17 cellular contexts compared by ENCODE assay signal in genomic region chr7:21030237-21030636, GRCh38.
DNase-seq lines count a peak whose midpoint lies in the region; ATAC-seq lines count a peak whose summit lies in the region.
"Had no signal": no experiment of that assay in that cellular context is flagged by ENCODE, and none has a peak within 500 bp of the region (broad histone marks: within the 10 kb centered on the region; RNA-seq: fewer than 3 reads in every experiment).

No MANE protein-coding gene starts in this region.

- no peak overlapping the region for H2BK120ac ChIP-seq in neuronal stem cell (ENCODE audit: low read depth, low read length)

- H3K9me3 ChIP-seq in HAP-1 = no peaks in the 10 kb centered on the region
- no peaks in the 10 kb centered on the region for H3K9me3 ChIP-seq in NT2/D1 (ENCODE audit: insufficient read depth, low read length)
- no peaks in the 10 kb centered on the region for H3K9me3 ChIP-seq in iPS DF 6.9 (ENCODE audit: control insufficient read depth, insufficient read depth, low read length)
- H3K9me3 ChIP-seq in neuronal stem cell (replicated peaks in 1 of 2; ENCODE audit: control insufficient read depth in 2 of 2, insufficient read depth in 1 of 2, low read depth in 1 of 2, low read length in 2 of 2) = no peaks in the 10 kb centered on the region

- H3K4me3 ChIP-seq in HAP-1 (no peak overlapping the region), NT2/D1 (ENCODE audit: insufficient read length, low read depth) (no peak overlapping the region), iPS DF 6.9 (ENCODE audit: low read length) (no peak overlapping the region), neuronal stem cell (ENCODE audit: low read length in 2 of 2) (no peak overlapping the region)

- H3K9ac ChIP-seq in NT2/D1 (ENCODE audit: insufficient read length, low read depth) (no peak overlapping the region), neuronal stem cell (ENCODE audit: low read depth, low read length, poor library complexity) (no peak overlapping the region)

- no peak overlapping the region for H4K8ac ChIP-seq in neuronal stem cell (ENCODE audit: low read depth, low read length)

- H3K23ac ChIP-seq in neuronal stem cell (ENCODE audit: low read depth, low read length, poor library complexity) = no peak overlapping the region

- no peak overlapping the region for H2BK15ac ChIP-seq in neuronal stem cell (ENCODE audit: low read length)

- ATAC-seq in GM19463 (IDR thresholded peaks at IDR 0.05; ENCODE audit: unreplicated experiment) = no peak

- H3K27me3 ChIP-seq in HAP-1 (ENCODE audit: low read depth) = no peaks in the 10 kb centered on the region
- no peaks in the 10 kb centered on the region for H3K27me3 ChIP-seq in NT2/D1 (ENCODE audit: insufficient read depth, insufficient read length)
- H3K27me3 ChIP-seq in iPS DF 6.9 (ENCODE audit: control insufficient read depth, insufficient read depth, low read length) = no peaks in the 10 kb centered on the region
- peaks cover 0 to 37% (median 0%) of the 10 kb centered on the region in 3 experiments for H3K27me3 ChIP-seq in neuronal stem cell (ENCODE audit: control insufficient read depth in 3 of 3, insufficient read depth in 3 of 3, low read depth in 1 of 3, low read length in 3 of 3)

- H2BK5ac ChIP-seq in neuronal stem cell (ENCODE audit: low read length) = no peak overlapping the region

- no peak overlapping the region for H3K18ac ChIP-seq in neuronal stem cell (ENCODE audit: low read length)

- H3K79me1 ChIP-seq in neuronal stem cell (ENCODE audit: low read depth, low read length) = no peaks in the 10 kb centered on the region

- H2AK5ac ChIP-seq in neuronal stem cell (ENCODE audit: low read depth, low read length) = no peak overlapping the region

- in situ Hi-C loops in HAP-1 (cut with MboI; ENCODE audit: low sequenced_read_pairs) = no loop called here

- H2BK12ac ChIP-seq in neuronal stem cell (ENCODE audit: low read length) = no peak overlapping the region

- no peaks in the 10 kb centered on the region for H3K36me3 ChIP-seq in HAP-1 (replicated peaks)
- H3K36me3 ChIP-seq in NT2/D1 (ENCODE audit: insufficient read depth, insufficient read length, low read length) = no peaks in the 10 kb centered on the region
- no peaks in the 10 kb centered on the region for H3K36me3 ChIP-seq in iPS DF 6.9 (ENCODE audit: control insufficient read depth, insufficient read depth, low read length)
- no peaks in the 10 kb centered on the region for H3K36me3 ChIP-seq in neuronal stem cell (replicated peaks in 1 of 2; ENCODE audit: control insufficient read depth in 2 of 2, insufficient read depth in 2 of 2, low read length in 2 of 2)

- H3K27ac ChIP-seq in iPS DF 6.9 (ENCODE audit: low read length) = no peak overlapping the region
- no peak overlapping the region for H3K27ac ChIP-seq in neuronal stem cell (replicated peaks; ENCODE audit: low read length)

- WGBS in iPS DF 6.9 (ENCODE audit: insufficient coverage, insufficient read length) = no CpG with 5 or more reads among the region's 6 CpGs
- no CpG with 5 or more reads among the region's 6 CpGs for WGBS in neuronal stem cell (ENCODE audit: extremely low coverage in 2 of 2, insufficient read length in 2 of 2, insufficient replicate concordance in 1 of 2), 2 donors

- no peak overlapping the region for H3K14ac ChIP-seq in neuronal stem cell (ENCODE audit: low read length)

- peak overlapping the region; percentile 60 for H2AFZ ChIP-seq in neuronal stem cell (ENCODE audit: low read length)

- no peak overlapping the region for H4K91ac ChIP-seq in neuronal stem cell (ENCODE audit: low read depth, low read length, poor library complexity)

- no peak overlapping the region for H3K4ac ChIP-seq in neuronal stem cell (ENCODE audit: low read length)

- H3K4me1 ChIP-seq in HAP-1 (peaks cover 30% of the 10 kb centered on the region), NT2/D1 (ENCODE audit: insufficient read depth, insufficient read length) (peaks cover 3% of the 10 kb centered on the region), iPS DF 6.9 (ENCODE audit: control insufficient read depth, insufficient read depth, low read length) (peaks cover 5% of the 10 kb centered on the region), neuronal stem cell (ENCODE audit: control insufficient read depth in 2 of 2, insufficient read depth in 1 of 2, low read depth in 1 of 2, low read length in 2 of 2) (peaks cover 14 to 29% of the 10 kb centered on the region in 2 donors)

- DNase-seq in HAP-1 (ENCODE audit: low spot score in 2 of 2) (peak; percentile 79 to 94), NT2/D1 (ENCODE audit: low read depth, low spot score) (peak; percentile 95), iPS DF 6.9 (ENCODE audit: low read depth, low spot score) (peak; percentile 57), neuronal stem cell (ENCODE audit: low spot score) (no peak)
- no peak for DNase-seq in stimulated activated CD4-positive, alpha-beta T cell treated with anti-CD3 and anti-CD28 coated beads, Interleukin-1b, Interleukin-23, amount 100 ng/mL, for 48 hours
- no peak for DNase-seq in activated CD4-positive, alpha-beta T cell treated with anti-CD3 and anti-CD28 coated beads for 1 hour
- DNase-seq: Calu3; CD4-positive, alpha-beta memory T cell; DMS79; NCI-H1092 treated with DMSO at 0.1 percent for 48 hours; NCI-H2081 treated with DMSO at 0.1 percent for 48 hours; NCI-H345; NCI-H526; NK-92 treated with Interleukin-12 subunit alpha and Interleukin-12 subunit beta, amount 100 ng/mL, for 24 hours; OCI-M1; RPMI8226 had no signal

- H3K4me2 ChIP-seq in neuronal stem cell (ENCODE audit: insufficient read depth, low read length, poor library complexity, severe bottlenecking) = no peak overlapping the region

Comparison
In these comparisons a context has a peak if more than half of its experiments do, and no peak if none do; other contexts are left out.
1. DNase-seq: peak in HAP-1 (2 of 2), NT2/D1 (single experiment) and iPS DF 6.9 (single experiment); none in neuronal stem cell (single experiment), stimulated activated CD4-positive, alpha-beta T cell treated with anti-CD3 and anti-CD28 coated beads, Interleukin-1b, Interleukin-23, amount 100 ng/mL, for 48 hours (single experiment) and activated CD4-positive, alpha-beta T cell treated with anti-CD3 and anti-CD28 coated beads for 1 hour (single experiment).